Comparison of ENCODE assay signal across 12 cellular contexts in genomic region chr1:150006881-150007401, GRCh38. TPM values are rescaled to one million over a fixed set of nuclear protein-coding genes. Genes with fewer than 3 reads are reported as not detected.
DNase-seq lines count a peak whose midpoint lies in the region; ATAC-seq and FAIRE-seq lines count a peak whose summit lies in the region.
"Had no signal": no experiment of that assay in that cellular context is flagged by ENCODE, and none has a peak within 500 bp of the region (broad histone marks: within the 10 kb centered on the region; RNA-seq: fewer than 3 reads in every experiment).

No MANE protein-coding gene starts in this region.

- H3K27ac Mint-ChIP-seq in activated naive CD8-positive, alpha-beta T cell, result peak overlapping the region; percentile 95

- H3K27me3 Mint-ChIP-seq in activated naive CD8-positive, alpha-beta T cell, result no peaks in the 10 kb centered on the region

- DNase-seq in activated CD4-positive, alpha-beta T cell treated with anti-CD3 and anti-CD28 coated beads for 48 hours, result peak; percentile 35
- DNase-seq in activated CD4-positive, alpha-beta T cell treated with anti-CD3 and anti-CD28 coated beads, Interleukin-2, amount 50 U/mL, for 4 hours, result no peak
- peak; percentile 97 for DNase-seq in foreskin melanocyte
- peak; percentile 9 for DNase-seq in stimulated activated CD4-positive, alpha-beta T cell treated with anti-CD3 and anti-CD28 coated beads, Interleukin-2, amount 100 ng/mL, for 4 hours (ENCODE audit: low read depth)
- DNase-seq in glomerular visceral epithelial cell (ENCODE audit: extremely low spot score), result no peak
- DNase-seq in frontal cortex (ENCODE audit: low spot score in 2 of 2), result no peak
- DNase-seq: adrenal gland, mucosa of descending colon, NCI-H1694, transverse colon had no signal

- peaks cover 25% of the 10 kb centered on the region for H3K36me3 Mint-ChIP-seq in activated naive CD8-positive, alpha-beta T cell

- H3K4me1 Mint-ChIP-seq in activated naive CD8-positive, alpha-beta T cell (ENCODE audit: low read depth), result peaks cover 62% of the 10 kb centered on the region

- no peaks in the 10 kb centered on the region for H3K9me3 Mint-ChIP-seq in activated naive CD8-positive, alpha-beta T cell (ENCODE audit: low read depth)

- H3K4me3 Mint-ChIP-seq in activated naive CD8-positive, alpha-beta T cell, result peak overlapping the region; percentile 91

- no peak for ATAC-seq in GM21576 (IDR thresholded peaks at IDR 0.05; ENCODE audit: unreplicated experiment)
- ATAC-seq: mucosa of descending colon had no signal

- FAIRE-seq in frontal cortex (lab: Jason Lieb, UNC), result no peak

RNA-seq across cellular contexts. Expression of gene OTUD7B, which starts 3.6 kb away (rescaled TPM):
- 4.9 TPM for total RNA-seq in frontal cortex

Comparison
In these comparisons a context has a peak if more than half of its experiments do, and no peak if none do; other contexts are left out.
1. DNase-seq: peak in activated CD4-positive, alpha-beta T cell treated with anti-CD3 and anti-CD28 coated beads for 48 hours (single experiment), foreskin melanocyte (single experiment) and stimulated activated CD4-positive, alpha-beta T cell treated with anti-CD3 and anti-CD28 coated beads, Interleukin-2, amount 100 ng/mL, for 4 hours (single experiment); none in activated CD4-positive, alpha-beta T cell treated with anti-CD3 and anti-CD28 coated beads, Interleukin-2, amount 50 U/mL, for 4 hours (0 of 2), glomerular visceral epithelial cell (single experiment) and frontal cortex (0 of 2).